In genomic region chr19:12666305-12667048, GRCh38 we compare ENCODE assay signal across 7 cellular contexts. TPM values are rescaled to one million over a fixed set of nuclear protein-coding genes. Genes with fewer than 3 reads are reported as not detected.
A peak's percentile ranks its signal among the peaks of the same experiment; 100 is the strongest.
DNase-seq lines count a peak whose midpoint lies in the region; ATAC-seq and TF ChIP-seq lines count a peak whose summit lies in the region.

Gene MAN2B1 (minus strand): TSS chr19:12666742. CDS start chr19:12666701, 41 bp downstream.
Gene WDR83 (plus strand): TSS chr19:12666807. CDS start chr19:12669791, 2,984 bp downstream.

- POLR2A ChIA-PET in activated CD4-positive, alpha-beta memory T cell treated with anti-CD3 and anti-CD28 coated beads, Interleukin-2, amount 10 ng/mL, durations not matched to agents 7 days and 5 days (lab: Charles Lee): interaction anchor here (0.7 to 5.4 kb wide), 10 partner anchors 15 to 333 kb away, joined by 3 to 37 read pairs (median 4); partner anchors contain the start of genes DHPS, JUNB, ZNF490 and ZNF563

- intact Hi-C loops in lower lobe of right lung (cut with DNase I): no loop called here

- H3K27me3 Mint-ChIP-seq in activated CD4-positive, alpha-beta memory T cell treated with anti-CD3 and anti-CD28 coated beads, Interleukin-2, amount 10 ng/mL, durations not matched to agents 7 days and 5 days: no peaks in the 10 kb centered on the region

- H3K4me3 ChIP-seq in lower lobe of right lung: peak within 1 kb of the TSS; percentile 95

- peaks cover 44% of the 10 kb centered on the region for H3K36me3 ChIP-seq in lower lobe of right lung

- peak within 1 kb of the TSS; percentile 92 for H3K4me3 Mint-ChIP-seq in activated CD4-positive, alpha-beta memory T cell treated with anti-CD3 and anti-CD28 coated beads, Interleukin-2, amount 10 ng/mL, durations not matched to agents 7 days and 5 days

- H3K27ac ChIP-seq in lower lobe of right lung: peak within 1 kb of the TSS; percentile 79

- H3K4me1 ChIP-seq in lower lobe of right lung: peaks cover 50% of the 10 kb centered on the region

- peak; percentile 95 for DNase-seq in NCI-H82 (lab: John Stamatoyannopoulos, UW)
- DNase-seq in activated CD4-positive, alpha-beta memory T cell treated with anti-CD3 and anti-CD28 coated beads, Interleukin-2, amount 10 ng/mL, durations not matched to agents 7 days and 5 days: peak; percentile 80
- DNase-seq in ecto neural progenitor cell (ENCODE audit: low spot score): peak; percentile 90
- peak; percentile 83 for DNase-seq in lower lobe of right lung
- DNase-seq in stimulated activated CD4-positive, alpha-beta T cell treated with anti-CD3 and anti-CD28 coated beads, TNF-alpha, amount 100 ng/mL, for 24 hours (ENCODE audit: low read depth in 3 of 3): peak; percentile 66 to 82 (median 67)

- CTCF ChIA-PET in activated CD4-positive, alpha-beta memory T cell treated with anti-CD3 and anti-CD28 coated beads, Interleukin-2, amount 10 ng/mL, durations not matched to agents 7 days and 5 days (lab: Charles Lee): interaction anchor here (1.3 to 1.9 kb wide), 4 partner anchors 11 to 103 kb away, joined by 4 to 5 read pairs (median 4); partner anchors contain the start of genes ZNF490 and ZNF791

- H3K27ac Mint-ChIP-seq in activated CD4-positive, alpha-beta memory T cell treated with anti-CD3 and anti-CD28 coated beads, Interleukin-2, amount 10 ng/mL, durations not matched to agents 7 days and 5 days: peak within 1 kb of the TSS; percentile 97

- H3K9me3 Mint-ChIP-seq in activated CD4-positive, alpha-beta memory T cell treated with anti-CD3 and anti-CD28 coated beads, Interleukin-2, amount 10 ng/mL, durations not matched to agents 7 days and 5 days: no peaks in the 10 kb centered on the region

- TF ChIP-seq CTCF in lower lobe of right lung (IDR thresholded peaks at IDR 0.05): no peak

- no peaks in the 10 kb centered on the region for H3K27me3 ChIP-seq in lower lobe of right lung (ENCODE audit: low read depth)

- ATAC-seq in GM18511 (IDR thresholded peaks at IDR 0.05; ENCODE audit: unreplicated experiment) (peak; percentile 51), HG03342 (IDR thresholded peaks at IDR 0.05; ENCODE audit: unreplicated experiment) (peak; percentile 39), lower lobe of right lung (peak; percentile 88 to 89)

- peaks cover 36% of the 10 kb centered on the region for H3K36me3 Mint-ChIP-seq in activated CD4-positive, alpha-beta memory T cell treated with anti-CD3 and anti-CD28 coated beads, Interleukin-2, amount 10 ng/mL, durations not matched to agents 7 days and 5 days (ENCODE audit: low read depth)

- peaks cover 64% of the 10 kb centered on the region for H3K4me1 Mint-ChIP-seq in activated CD4-positive, alpha-beta memory T cell treated with anti-CD3 and anti-CD28 coated beads, Interleukin-2, amount 10 ng/mL, durations not matched to agents 7 days and 5 days

- H3K9me3 ChIP-seq in lower lobe of right lung: no peaks in the 10 kb centered on the region

RNA-seq across cellular contexts. Expression of gene MAN2B1, which starts in this region (rescaled TPM):
- total RNA-seq in activated CD4-positive, alpha-beta memory T cell treated with anti-CD3 and anti-CD28 coated beads, Interleukin-2, amount 10 ng/mL, durations not matched to agents 7 days and 5 days: 100 to 1,000 TPM; 146 to 150 TPM
- total RNA-seq in lower lobe of right lung: 251 TPM

RNA-seq across cellular contexts. Expression of gene WDR83, which starts in this region (rescaled TPM):
- total RNA-seq in activated CD4-positive, alpha-beta memory T cell treated with anti-CD3 and anti-CD28 coated beads, Interleukin-2, amount 10 ng/mL, durations not matched to agents 7 days and 5 days: 10 to 100 TPM; 16.9 to 21.3 TPM
- 8.6 TPM for total RNA-seq in lower lobe of right lung

Comparison
In these comparisons a context has a peak if more than half of its experiments do, and no peak if none do; other contexts are left out.
1. Peak in every context shown above with its lines: DNase-seq, ATAC-seq, H3K4me3 ChIP-seq and H3K27ac ChIP-seq.